In genomic region chr15:49915822-49916221, GRCh38 we compare ENCODE assay signal across 4 cellular contexts.
"Had no signal": no experiment of that assay in that cellular context is flagged by ENCODE, and none has a peak within 500 bp of the region (broad histone marks: within the 10 kb centered on the region; RNA-seq: fewer than 3 reads in every experiment).

No MANE protein-coding gene starts in this region.

- H3K4me1 Mint-ChIP-seq: GM23338, H9 had no signal

- H3K9me3 Mint-ChIP-seq: GM23338, H9 had no signal

- DNase-seq: H9, HCEC 1CT, IMR-90 had no signal

- H3K27ac Mint-ChIP-seq: GM23338, H9 had no signal

- H3K4me3 Mint-ChIP-seq: GM23338, H9 had no signal

- ATAC-seq: GM23338 had no signal
